ENCODE assay signal across 22 cellular contexts in genomic region chr2:129717560-129718128, GRCh38.
DNase-seq lines count a peak whose midpoint lies in the region; ATAC-seq, FAIRE-seq and TF ChIP-seq lines count a peak whose summit lies in the region.
"Had no signal": no experiment of that assay in that cellular context is flagged by ENCODE, and none has a peak within 500 bp of the region (broad histone marks: within the 10 kb centered on the region; RNA-seq: fewer than 3 reads in every experiment).

No MANE protein-coding gene starts in this region.

- H3K9me3 ChIP-seq in transverse colon, result no peaks in the 10 kb centered on the region
- no peaks in the 10 kb centered on the region for H3K9me3 ChIP-seq in stomach
- no peaks in the 10 kb centered on the region for H3K9me3 ChIP-seq in adrenal gland (replicated peaks in 1 of 3)
- H3K9me3 ChIP-seq: heart left ventricle, uterus had no signal

- H3K36me3 ChIP-seq in transverse colon (no peaks in the 10 kb centered on the region), stomach (no peaks in the 10 kb centered on the region), adrenal gland (replicated peaks in 1 of 2) (no peaks in the 10 kb centered on the region)
- H3K36me3 ChIP-seq: heart left ventricle, uterus had no signal

- no peak for TF ChIP-seq POLR2A in transverse colon (IDR thresholded peaks at IDR 0.05)
- no peak for TF ChIP-seq POLR2A in stomach (IDR thresholded peaks at IDR 0.05)
- no peak for TF ChIP-seq POLR2A in adrenal gland (IDR thresholded peaks at IDR 0.05)
- TF ChIP-seq POLR2A in GM12891 (IDR thresholded peaks at IDR 0.05; ENCODE audit: low read depth, low read length), result no peak

- DNase-seq in NCI-H510A treated with DMSO at 0.1 percent for 48 hours (lab: John Stamatoyannopoulos, UW) (peak; percentile 70), NCI-H510A (lab: John Stamatoyannopoulos, UW) (no peak), NCI-H345 treated with DMSO at 0.1 percent for 48 hours (lab: John Stamatoyannopoulos, UW; ENCODE audit: unreplicated experiment) (peak; percentile 13), left colon (peak in 1 of 2 donors; percentile 20), transverse colon (peak; percentile 17), stomach (no peak), adrenal gland (no peak), GM12891 (ENCODE audit: insufficient read length, low spot score) (no peak)
- DNase-seq: activated CD4-positive, alpha-beta T cell treated with anti-CD3 and anti-CD28 coated beads, Interleukin-2, amount 10 ng/mL, durations not matched to agents 24 days and 14 days; activated naive CD8-positive, alpha-beta T cell treated with anti-CD3 and anti-CD28 coated beads, Interleukin-2, amount 50 U/mL, for 24 hours; COR-L47; heart left ventricle; immature natural killer cell; NCI-H446 treated with DMSO at 0.1 percent for 48 hours; occipital lobe; substantia nigra; uterus had no signal

- H3K27me3 ChIP-seq in transverse colon, result no peaks in the 10 kb centered on the region
- peaks cover 0 to 13% (median 0%) of the 10 kb centered on the region in 3 donors for H3K27me3 ChIP-seq in stomach
- H3K27me3 ChIP-seq in adrenal gland, result no peaks in the 10 kb centered on the region
- H3K27me3 ChIP-seq: uterus had no signal

- H3K4me3 ChIP-seq in transverse colon (no peak overlapping the region), stomach (no peak overlapping the region), adrenal gland (no peak overlapping the region)
- H3K4me3 ChIP-seq: coronary artery, heart left ventricle, uterus had no signal

- no peaks in the 10 kb centered on the region for H3K4me1 ChIP-seq in transverse colon
- no peaks in the 10 kb centered on the region for H3K4me1 ChIP-seq in stomach
- H3K4me1 ChIP-seq in adrenal gland (replicated peaks in 1 of 2), result no peaks in the 10 kb centered on the region
- H3K4me1 ChIP-seq: heart left ventricle, uterus had no signal

- no peak for FAIRE-seq in GM12891 (lab: Jason Lieb, UNC)
- FAIRE-seq: A204.1, endometrium, HepG2 had no signal

- 22 to 38% methylated on average over 1 to 11 of the region's 11 CpGs for WGBS in transverse colon (ENCODE audit: low coverage in 1 of 2), 2 donors
- 15 to 30% (median 27%) methylated on average over 10 to 11 of the region's 11 CpGs for WGBS in stomach, 5 donors
- WGBS in adrenal gland, 4 donors, result 31 to 41% (median 35%) methylated on average over 11 of the region's 11 CpGs

- peak; percentile 95 for ATAC-seq in left colon
- ATAC-seq: activated naive CD8-positive, alpha-beta T cell treated with anti-CD3 and anti-CD28 coated beads, Interleukin-2, amount 50 U/mL, for 24 hours; HepG2; Right ventricle myocardium inferior had no signal

- TF ChIP-seq CTCF in transverse colon (IDR thresholded peaks at IDR 0.05) (no peak), stomach (IDR thresholded peaks at IDR 0.05) (no peak), adrenal gland (IDR thresholded peaks at IDR 0.05) (no peak)

- no peak for TF ChIP-seq EP300 in transverse colon (IDR thresholded peaks at IDR 0.05; ENCODE audit: low read depth)
- no peak for TF ChIP-seq EP300 in stomach (IDR thresholded peaks at IDR 0.05)

- H3K27ac ChIP-seq in transverse colon (no peak overlapping the region), stomach (no peak overlapping the region), adrenal gland (no peak overlapping the region)
- H3K27ac ChIP-seq: coronary artery, heart left ventricle, uterus had no signal

- intact Hi-C loops in left colon (cut with DNase I, micrococcal nuclease), result no loop called here
- intact Hi-C loops in transverse colon (cut with DNase I; ENCODE audit: low total_unique reads), result no loop called here
- intact Hi-C loops in stomach (cut with DNase I; ENCODE audit: low total_unique reads), result no loop called here
- intact Hi-C loops in adrenal gland (cut with DNase I), result no loop called here

- in situ Hi-C loops in transverse colon (cut with MboI; ENCODE audit: low pct_ligation_motif_present in 1 of 4, low pct_unique_long_range_greater_than_20kb in 1 of 4, low sequenced_read_pairs in 3 of 4), result no loop called here

TF ChIP-seq in GM12891, 5 proteins besides CTCF, POLR2A, EP300 and RAD21:
- TF ChIP-seq TAF1 (IDR thresholded peaks at IDR 0.05; ENCODE audit: low read depth, low read length), result no peak
- TF ChIP-seq POU2F2 (IDR thresholded peaks at IDR 0.05; ENCODE audit: low read depth, low read length), result no peak
- TF ChIP-seq POLR2AphosphoS5 (IDR thresholded peaks at IDR 0.05; ENCODE audit: low read depth, low read length), result no peak
- no peak for TF ChIP-seq PAX5 (IDR thresholded peaks at IDR 0.05; ENCODE audit: insufficient read depth, low read length, severe bottlenecking)
- no peak for TF ChIP-seq SPI1 (IDR thresholded peaks at IDR 0.05; ENCODE audit: low read depth, low read length)

Comparison
In these comparisons a context has a peak if more than half of its experiments do, and no peak if none do; other contexts are left out.
1. DNase-seq: peak in NCI-H510A treated with DMSO at 0.1 percent for 48 hours (single experiment), NCI-H345 treated with DMSO at 0.1 percent for 48 hours (single experiment) and transverse colon (single experiment); none in NCI-H510A (single experiment), stomach (single experiment), adrenal gland (0 of 7) and GM12891 (single experiment).